ENCODE assay signal across 10 cellular contexts in the genomic region with DNA sequence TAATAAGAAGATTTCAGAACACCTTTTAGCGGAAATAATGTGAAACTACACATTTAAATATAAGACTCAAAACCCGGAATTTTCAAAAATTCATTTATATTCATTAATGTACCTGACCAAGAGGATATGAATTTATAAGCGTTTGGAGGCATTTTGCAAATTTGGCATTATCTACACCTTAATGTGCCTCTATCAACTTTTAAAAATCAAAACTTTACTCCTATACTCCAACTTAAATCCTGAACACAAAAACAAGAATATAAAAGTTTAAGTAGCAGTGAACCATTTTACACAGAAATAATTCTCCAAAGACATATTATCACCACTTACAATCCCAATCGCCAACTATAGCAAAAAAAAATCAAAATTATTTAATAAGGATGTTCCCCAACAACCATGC. TPM values are rescaled to one million over a fixed set of nuclear protein-coding genes. Genes with fewer than 3 reads are reported as not detected.
A peak's percentile ranks its signal among the peaks of the same experiment; 100 is the strongest.
DNase-seq lines count a peak whose midpoint lies in the region; ATAC-seq and TF ChIP-seq lines count a peak whose summit lies in the region.
"Had no signal": no experiment of that assay in that cellular context is flagged by ENCODE, and none has a peak within 500 bp of the region (broad histone marks: within the 10 kb centered on the region; RNA-seq: fewer than 3 reads in every experiment).

No MANE protein-coding gene starts in this region.

- DNase-seq in AG04450 (ENCODE audit: low read depth, low spot score): no peak
- no peak for DNase-seq in Peyer's patch
- DNase-seq in esophagus squamous epithelium (lab: John Stamatoyannopoulos, UW): no peak
- DNase-seq in osteoblast (ENCODE audit: insufficient read length, low spot score, missing footprints): no peak
- DNase-seq in NCI-H748 treated with DMSO at 0.1 percent for 48 hours (lab: John Stamatoyannopoulos, UW): no peak
- DNase-seq in T-helper 9 cell: no peak
- no peak for DNase-seq in GF-D8 (lab: John Stamatoyannopoulos, UW)
- DNase-seq: activated CD4-positive, alpha-beta T cell treated with anti-CD3 and anti-CD28 coated beads, Interleukin-2, amount 50 U/mL, for 4 hours; central memory CD4-positive, alpha-beta T cell had no signal

- CTCF ChIA-PET in AG04450 (lab: Charles Lee): no interaction called here

- TF ChIP-seq CTCF in AG04450 (IDR thresholded peaks at IDR 0.05; ENCODE audit: low read depth, low read length) (no peak), Peyer's patch (IDR thresholded peaks at IDR 0.05) (peak in 1 of 6 experiments; percentile 12), esophagus squamous epithelium (IDR thresholded peaks at IDR 0.05) (no peak), osteoblast (IDR thresholded peaks at IDR 0.05; ENCODE audit: extremely low read depth, low read depth, low read length) (no peak)

- H3K36me3 ChIP-seq in Peyer's patch (no peaks in the 10 kb centered on the region), esophagus squamous epithelium (no peaks in the 10 kb centered on the region), osteoblast (ENCODE audit: insufficient read depth, low read length) (no peaks in the 10 kb centered on the region)

- H3K4me1 ChIP-seq in Peyer's patch (peaks cover 0 to 35% (median 0%) of the 10 kb centered on the region in 4 donors), esophagus squamous epithelium (peaks cover 13 to 87% (median 30%) of the 10 kb centered on the region in 3 donors), osteoblast (ENCODE audit: insufficient read depth, low read length) (peaks cover 42% of the 10 kb centered on the region)

- H3K27ac ChIP-seq in AG04450 (ENCODE audit: low read depth, low read length): no peak overlapping the region
- peak overlapping the region; percentile 80 to 94 (median 85) for H3K27ac ChIP-seq in Peyer's patch
- peak overlapping the region; percentile 72 to 96 (median 87) for H3K27ac ChIP-seq in esophagus squamous epithelium
- peak overlapping the region; percentile 24 for H3K27ac ChIP-seq in osteoblast (ENCODE audit: low read depth, low read length)

- ATAC-seq in GM18498 (IDR thresholded peaks at IDR 0.05; ENCODE audit: unreplicated experiment): no peak

- H3K27me3 ChIP-seq in AG04450 (ENCODE audit: control insufficient read depth, insufficient read depth, low read length) (no peaks in the 10 kb centered on the region), Peyer's patch (no peaks in the 10 kb centered on the region), esophagus squamous epithelium (no peaks in the 10 kb centered on the region), osteoblast (ENCODE audit: insufficient read depth, low read length) (peaks cover 21% of the 10 kb centered on the region)

- H3K4me2 ChIP-seq in osteoblast (ENCODE audit: insufficient read depth, low read length): peak overlapping the region; percentile 99

- H3K4me3 ChIP-seq in AG04450 (ENCODE audit: low read depth, low read length): peak overlapping the region; percentile 77
- peak overlapping the region in 2 of 4 donors; percentile 72 to 75 for H3K4me3 ChIP-seq in Peyer's patch
- peak overlapping the region in 3 of 4 donors; percentile 64 to 78 (median 68) for H3K4me3 ChIP-seq in esophagus squamous epithelium
- peak overlapping the region; percentile 74 for H3K4me3 ChIP-seq in osteoblast (ENCODE audit: insufficient read depth, low read length)

- TF ChIP-seq POLR2A in Peyer's patch (IDR thresholded peaks at IDR 0.05): no peak
- no peak for TF ChIP-seq POLR2A in esophagus squamous epithelium (IDR thresholded peaks at IDR 0.05)

- H3K9me3 ChIP-seq in AG04450 (ENCODE audit: control insufficient read depth, insufficient read depth, low read length) (peaks cover 3% of the 10 kb centered on the region; the same call in 1 of the 2 replicates), Peyer's patch (no peaks in the 10 kb centered on the region), esophagus squamous epithelium (no peaks in the 10 kb centered on the region), osteoblast (ENCODE audit: low read depth, low read length) (no peaks in the 10 kb centered on the region)

- intact Hi-C loops in esophagus squamous epithelium (cut with DNase I): loop anchor here (10.0 kb wide), 1 partner anchor 742 kb away; no protein-coding TSS in a partner anchor

- H3K79me2 ChIP-seq in osteoblast (ENCODE audit: insufficient read depth, low read length): peaks cover 7% of the 10 kb centered on the region

- WGBS in esophagus squamous epithelium, 2 donors: 20 to 40% methylated on average over 4 of the region's 4 CpGs

- no peaks in the 10 kb centered on the region for H4K20me1 ChIP-seq in osteoblast (ENCODE audit: insufficient read depth, low read length)

- POLR2A ChIA-PET in AG04450 (lab: Yijun Ruan, JAX): no interaction called here

- H2AFZ ChIP-seq in osteoblast (ENCODE audit: low read length): no peak overlapping the region

RNA-seq across cellular contexts. Expression of a gene that starts 3.9 kb away (rescaled TPM):
- 12.1 and 13.0 TPM in 2 replicates for polyA plus RNA-seq in AG04450 (2011; rRNA removed)
- polyA minus RNA-seq in AG04450 (2011; rRNA and poly(A)+ RNA removed): 14.9 and 16.3 TPM in 2 replicates
- total RNA-seq in Peyer's patch (10 to 100 TPM; 19.8 to 85.8 (median 35.3) TPM), esophagus squamous epithelium (10 to 100 TPM in 2 of 4 donors, 1 to 10 TPM in 2; 5.8 to 25.7 (median 10.4) TPM), osteoblast (11.6 and 14.7 TPM in 2 replicates)
